19 cellular contexts compared by ENCODE assay signal in genomic region chr15:92953569-92953968, GRCh38. TPM values are rescaled to one million over a fixed set of nuclear protein-coding genes. Genes with fewer than 3 reads are reported as not detected.
DNase-seq lines count a peak whose midpoint lies in the region; ATAC-seq and TF ChIP-seq lines count a peak whose summit lies in the region.
"Had no signal": no experiment of that assay in that cellular context is flagged by ENCODE, and none has a peak within 500 bp of the region (broad histone marks: within the 10 kb centered on the region; RNA-seq: fewer than 3 reads in every experiment).

No MANE protein-coding gene starts in this region.

- ATAC-seq in CD4-positive, CD25-positive, alpha-beta regulatory T cell (ENCODE audit: low read depth in 2 of 2) = no peak
- ATAC-seq in activated CD8-positive, alpha-beta T cell treated with anti-CD3 and anti-CD28 coated beads for 36 hours = no peak
- no peak for ATAC-seq in effector memory CD8-positive, alpha-beta T cell (replicated peaks)
- ATAC-seq in GM21786 (IDR thresholded peaks at IDR 0.05; ENCODE audit: unreplicated experiment) = no peak
- ATAC-seq: SK-N-SH treated with all-trans-retinoic acid at 6 μM for 48 hours had no signal

- CTCF ChIA-PET in activated CD8-positive, alpha-beta T cell treated with anti-CD3 and anti-CD28 coated beads for 36 hours (lab: Charles Lee) = interaction anchor here (0.8 to 3.6 kb wide), 15 partner anchors 8 to 156 kb away, joined by 3 to 14 read pairs (median 5); no protein-coding TSS in a partner anchor

- peaks cover 98% of the 10 kb centered on the region for H3K36me3 ChIP-seq in CD4-positive, CD25-positive, alpha-beta regulatory T cell (ENCODE audit: control insufficient read depth, insufficient read depth, low read length)

- no peak for DNase-seq in activated T-cell treated with anti-CD3 and anti-CD28 coated beads, Interleukin-2, amount 50 U/mL, for 24 hours
- DNase-seq in activated T-cell treated with anti-CD3 and anti-CD28 coated beads, Interleukin-2, amount 50 U/mL, for 1 hour = no peak
- DNase-seq in CD4-positive, CD25-positive, alpha-beta regulatory T cell = no peak
- DNase-seq in activated CD8-positive, alpha-beta T cell treated with anti-CD3 and anti-CD28 coated beads for 36 hours = no peak
- no peak for DNase-seq in effector memory CD8-positive, alpha-beta T cell
- DNase-seq in middle frontal gyrus (ENCODE audit: extremely low spot score, low spot score) (no peak), NCI-H748 (lab: John Stamatoyannopoulos, UW; ENCODE audit: unreplicated experiment) (no peak)
- DNase-seq: 8988T, DMS53, GDM1, Kasumi-1, NCI-H1694 treated with DMSO at 0.1 percent for 48 hours, NCI-H2081 treated with DMSO at 0.1 percent for 48 hours, NCI-H2171 treated with DMSO at 0.1 percent for 48 hours, NCI-H526, PC-9 had no signal

- H3K27ac ChIP-seq in CD4-positive, CD25-positive, alpha-beta regulatory T cell (ENCODE audit: insufficient read depth, low read length, poor library complexity, severe bottlenecking) = no peak overlapping the region
- H3K27ac ChIP-seq: C4-2B, PC-9 had no signal

- peaks cover 33% of the 10 kb centered on the region for H3K4me1 Mint-ChIP-seq in activated T-cell treated with anti-CD3 and anti-CD28 coated beads, Interleukin-2, amount 50 U/mL, for 24 hours (ENCODE audit: low read depth)
- H3K4me1 Mint-ChIP-seq in CD4-positive, CD25-positive, alpha-beta regulatory T cell = peaks cover 7 to 28% (median 25%) of the 10 kb centered on the region in 4 donors
- peaks cover 22% of the 10 kb centered on the region for H3K4me1 Mint-ChIP-seq in activated CD8-positive, alpha-beta T cell treated with anti-CD3 and anti-CD28 coated beads for 36 hours (ENCODE audit: low read depth)
- peaks cover 11 to 21% of the 10 kb centered on the region in 2 donors for H3K4me1 Mint-ChIP-seq in effector memory CD8-positive, alpha-beta T cell (ENCODE audit: low read depth in 2 of 2)

- H3K27me3 Mint-ChIP-seq in activated T-cell treated with anti-CD3 and anti-CD28 coated beads, Interleukin-2, amount 50 U/mL, for 24 hours = no peaks in the 10 kb centered on the region
- no peaks in the 10 kb centered on the region for H3K27me3 Mint-ChIP-seq in CD4-positive, CD25-positive, alpha-beta regulatory T cell
- H3K27me3 Mint-ChIP-seq in activated CD8-positive, alpha-beta T cell treated with anti-CD3 and anti-CD28 coated beads for 36 hours = no peaks in the 10 kb centered on the region
- no peaks in the 10 kb centered on the region for H3K27me3 Mint-ChIP-seq in effector memory CD8-positive, alpha-beta T cell

- intact Hi-C loops in activated CD8-positive, alpha-beta T cell treated with anti-CD3 and anti-CD28 coated beads for 36 hours (cut with micrococcal nuclease) = no loop called here

- H3K36me3 Mint-ChIP-seq in activated T-cell treated with anti-CD3 and anti-CD28 coated beads, Interleukin-2, amount 50 U/mL, for 24 hours (ENCODE audit: low read depth) = peaks cover 98% of the 10 kb centered on the region
- peaks cover 68% of the 10 kb centered on the region for H3K36me3 Mint-ChIP-seq in CD4-positive, CD25-positive, alpha-beta regulatory T cell
- peaks cover 77% of the 10 kb centered on the region for H3K36me3 Mint-ChIP-seq in activated CD8-positive, alpha-beta T cell treated with anti-CD3 and anti-CD28 coated beads for 36 hours (ENCODE audit: low read depth)
- H3K36me3 Mint-ChIP-seq in effector memory CD8-positive, alpha-beta T cell (ENCODE audit: insufficient read depth) = peaks cover 97% of the 10 kb centered on the region

- peak overlapping the region; percentile 64 for H3K27ac Mint-ChIP-seq in activated T-cell treated with anti-CD3 and anti-CD28 coated beads, Interleukin-2, amount 50 U/mL, for 24 hours
- H3K27ac Mint-ChIP-seq in CD4-positive, CD25-positive, alpha-beta regulatory T cell = peak overlapping the region; percentile 10 to 73 (median 23)
- H3K27ac Mint-ChIP-seq in activated CD8-positive, alpha-beta T cell treated with anti-CD3 and anti-CD28 coated beads for 36 hours = peak overlapping the region; percentile 48
- peak overlapping the region; percentile 13 to 51 for H3K27ac Mint-ChIP-seq in effector memory CD8-positive, alpha-beta T cell

- no peak overlapping the region for H3K4me3 Mint-ChIP-seq in activated T-cell treated with anti-CD3 and anti-CD28 coated beads, Interleukin-2, amount 50 U/mL, for 24 hours
- H3K4me3 Mint-ChIP-seq in CD4-positive, CD25-positive, alpha-beta regulatory T cell = no peak overlapping the region
- no peak overlapping the region for H3K4me3 Mint-ChIP-seq in activated CD8-positive, alpha-beta T cell treated with anti-CD3 and anti-CD28 coated beads for 36 hours
- H3K4me3 Mint-ChIP-seq in effector memory CD8-positive, alpha-beta T cell = no peak overlapping the region

- POLR2A ChIA-PET in activated CD8-positive, alpha-beta T cell treated with anti-CD3 and anti-CD28 coated beads for 36 hours (lab: Charles Lee) = interaction anchor here (0.6 to 1.4 kb wide), 4 partner anchors 9 to 154 kb away, joined by 3 to 4 read pairs (median 3); no protein-coding TSS in a partner anchor

- peaks cover 14% of the 10 kb centered on the region for H3K9me3 Mint-ChIP-seq in activated T-cell treated with anti-CD3 and anti-CD28 coated beads, Interleukin-2, amount 50 U/mL, for 24 hours
- peaks cover 0 to 14% (median 5%) of the 10 kb centered on the region in 7 donors for H3K9me3 Mint-ChIP-seq in CD4-positive, CD25-positive, alpha-beta regulatory T cell
- H3K9me3 Mint-ChIP-seq in activated CD8-positive, alpha-beta T cell treated with anti-CD3 and anti-CD28 coated beads for 36 hours = peaks cover 15% of the 10 kb centered on the region
- H3K9me3 Mint-ChIP-seq in effector memory CD8-positive, alpha-beta T cell = no peaks in the 10 kb centered on the region

- TF ChIP-seq CTCF in activated CD8-positive, alpha-beta T cell treated with anti-CD3 and anti-CD28 coated beads for 36 hours (IDR thresholded peaks at IDR 0.05) = no peak

- H3K4me3 ChIP-seq in CD4-positive, CD25-positive, alpha-beta regulatory T cell (ENCODE audit: low read depth, low read length) = no peak overlapping the region
- H3K4me3 ChIP-seq: PC-9 had no signal

- peaks cover 19 to 22% of the 10 kb centered on the region in 2 experiments for H3K9me3 ChIP-seq in CD4-positive, CD25-positive, alpha-beta regulatory T cell (ENCODE audit: control insufficient read depth in 2 of 2, low read length in 2 of 2)

- H3K4me1 ChIP-seq in CD4-positive, CD25-positive, alpha-beta regulatory T cell (ENCODE audit: control insufficient read depth, insufficient read depth, low read length, poor library complexity, severe bottlenecking) = peaks cover 4% of the 10 kb centered on the region

- no peaks in the 10 kb centered on the region for H3K27me3 ChIP-seq in CD4-positive, CD25-positive, alpha-beta regulatory T cell (ENCODE audit: control insufficient read depth, insufficient read depth, low read length)

RNA-seq across cellular contexts. Expression of gene CHD2, which starts 53.4 kb away (rescaled TPM):
- total RNA-seq in CD4-positive, CD25-positive, alpha-beta regulatory T cell = 579 TPM
- polyA plus RNA-seq in CD4-positive, CD25-positive, alpha-beta regulatory T cell = 10 to 100 TPM; 44.3 to 52.1 (median 48.6) TPM
- total RNA-seq in activated CD8-positive, alpha-beta T cell treated with anti-CD3 and anti-CD28 coated beads for 36 hours = 100 to 1,000 TPM; 124 to 138 TPM
